In genomic region chr14:97196336-97196735, GRCh38 we compare ENCODE assay signal across 22 cellular contexts.
"Had no signal": no experiment of that assay in that cellular context is flagged by ENCODE, and none has a peak within 500 bp of the region (broad histone marks: within the 10 kb centered on the region; RNA-seq: fewer than 3 reads in every experiment).

No MANE protein-coding gene starts in this region.

- ATAC-seq: left cardiac atrium; lower lobe of right lung; sciatic nerve; stimulated activated naive B cell treated with anti-CD40 and anti-IgM and Interleukin-4, amounts not matched to agents 10 μg/mL and 1 μg/mL and 100 μg/mL, for 72 hours; stimulated activated naive CD8-positive, alpha-beta T cell treated with anti-CD3 and anti-CD28 coated beads, Interleukin-15, amount 100 ng/mL, for 72 hours had no signal

- H3K4me1 ChIP-seq: left ventricle myocardium inferior, lower lobe of right lung, parathyroid adenoma, prostate gland, testis, tibial nerve had no signal

- H2AFZ ChIP-seq: hepatocyte, parathyroid adenoma had no signal

- DNase-seq: cortex of kidney; dorsolateral prefrontal cortex; effector CD8-positive, alpha-beta T cell; foreskin melanocyte; head of caudate nucleus; kidney; left cardiac atrium; left ventricle myocardium inferior; lower lobe of right lung; midbrain; occipital lobe; retina; stimulated activated CD4-positive, alpha-beta T cell treated with anti-CD3 and anti-CD28 coated beads, Interleukin-2, amount 100 ng/mL, for 24 hours; stimulated activated CD4-positive, alpha-beta T cell treated with anti-CD3 and anti-CD28 coated beads, Interleukin-4, amount 100 ng/mL, for 4 hours; stimulated activated naive B cell treated with anti-CD40 and anti-IgM and Interleukin-4, amounts not matched to agents 10 μg/mL and 1 μg/mL and 100 μg/mL, for 72 hours; stimulated activated naive CD8-positive, alpha-beta T cell treated with anti-CD3 and anti-CD28 coated beads, Interleukin-15, amount 100 ng/mL, for 72 hours; testis had no signal

- H3K4me2 ChIP-seq: hepatocyte had no signal

- H3K9ac ChIP-seq: parathyroid adenoma had no signal

- H3K27me3 ChIP-seq: hepatocyte, testis, tibial nerve had no signal

- H3K27ac ChIP-seq: dorsolateral prefrontal cortex, hepatocyte, left ventricle myocardium inferior, lower lobe of right lung, parathyroid adenoma, prostate gland, testis, tibial nerve had no signal

- H3K79me2 ChIP-seq: hepatocyte, parathyroid adenoma had no signal

- H3K9me3 ChIP-seq: prostate gland, testis had no signal

- H3K4me3 ChIP-seq: dorsolateral prefrontal cortex, hepatocyte, left ventricle myocardium inferior, lower lobe of right lung, prostate gland, testis, tibial nerve had no signal

- H3K36me3 ChIP-seq: left ventricle myocardium inferior, lower lobe of right lung, prostate gland, tibial nerve had no signal
